Comparison of ENCODE assay signal across 8 cellular contexts in genomic region chr12:45991289-45992249, GRCh38. TPM values are rescaled to one million over a fixed set of nuclear protein-coding genes. Genes with fewer than 3 reads are reported as not detected.
A peak's percentile ranks its signal among the peaks of the same experiment; 100 is the strongest.
DNase-seq lines count a peak whose midpoint lies in the region; ATAC-seq lines count a peak whose summit lies in the region.

No MANE protein-coding gene starts in this region.

- CTCF ChIA-PET in activated CD4-positive, alpha-beta memory T cell treated with anti-CD3 and anti-CD28 coated beads for 36 hours (lab: Charles Lee), result interaction anchor here (0.5 to 2.1 kb wide), 10 partner anchors 13 to 558 kb away, joined by 3 to 13 read pairs (median 3); partner anchors contain the start of gene ARID2

- ATAC-seq in GM18873 (IDR thresholded peaks at IDR 0.05; ENCODE audit: low FRiP score, unreplicated experiment) (peak; percentile 21), HG03439 (IDR thresholded peaks at IDR 0.05; ENCODE audit: unreplicated experiment) (peak; percentile 28)

- H3K27ac Mint-ChIP-seq in activated CD4-positive, alpha-beta memory T cell treated with anti-CD3 and anti-CD28 coated beads for 36 hours, result peak overlapping the region; percentile 99

- peaks cover 31% of the 10 kb centered on the region for H3K4me1 Mint-ChIP-seq in activated CD4-positive, alpha-beta memory T cell treated with anti-CD3 and anti-CD28 coated beads for 36 hours (ENCODE audit: low read depth)

- peaks cover 16% of the 10 kb centered on the region for H3K36me3 Mint-ChIP-seq in activated CD4-positive, alpha-beta memory T cell treated with anti-CD3 and anti-CD28 coated beads for 36 hours

- H3K27me3 Mint-ChIP-seq in activated CD4-positive, alpha-beta memory T cell treated with anti-CD3 and anti-CD28 coated beads for 36 hours, result peaks cover 3% of the 10 kb centered on the region

- intact Hi-C loops in activated CD4-positive, alpha-beta memory T cell treated with anti-CD3 and anti-CD28 coated beads for 36 hours (cut with micrococcal nuclease), result loop anchor here (1.0 to 10.0 kb wide), 6 partner anchors 136 to 1226 kb away; no protein-coding TSS in a partner anchor

- DNase-seq in AG08396 (ENCODE audit: low spot score) (peak; percentile 70), NCI-H748 (lab: John Stamatoyannopoulos, UW; ENCODE audit: unreplicated experiment) (peak; percentile 86), ecto neural progenitor cell (ENCODE audit: low spot score) (peak; percentile 87), medulla oblongata (ENCODE audit: extremely low spot score) (peak; percentile 82)
- peak; percentile 87 for DNase-seq in activated CD4-positive, alpha-beta memory T cell treated with anti-CD3 and anti-CD28 coated beads for 36 hours
- peak; percentile 46 for DNase-seq in stimulated activated CD8-positive, alpha-beta memory T cell treated with anti-CD3 and anti-CD28 coated beads, Interleukin-12 subunit alpha, Interleukin-12 subunit beta, amount 100 ng/mL, for 1 hour (ENCODE audit: low read depth)

- no peaks in the 10 kb centered on the region for H3K9me3 Mint-ChIP-seq in activated CD4-positive, alpha-beta memory T cell treated with anti-CD3 and anti-CD28 coated beads for 36 hours

- peak overlapping the region; percentile 97 for H3K4me3 Mint-ChIP-seq in activated CD4-positive, alpha-beta memory T cell treated with anti-CD3 and anti-CD28 coated beads for 36 hours

- POLR2A ChIA-PET in activated CD4-positive, alpha-beta memory T cell treated with anti-CD3 and anti-CD28 coated beads for 36 hours (lab: Charles Lee), result interaction anchor here (0.6 to 4.6 kb wide), 6 partner anchors 17 to 339 kb away, joined by 3 to 32 read pairs (median 6); partner anchors contain the start of gene SLC38A1

RNA-seq across cellular contexts. Expression of gene SCAF11, which starts 1.2 kb away (rescaled TPM):
- total RNA-seq in activated CD4-positive, alpha-beta memory T cell treated with anti-CD3 and anti-CD28 coated beads for 36 hours, result 100 to 1,000 TPM; 114 to 116 TPM

Comparison
In these comparisons a context has a peak if more than half of its experiments do, and no peak if none do; other contexts are left out.
1. Peak in every context shown above with its lines: DNase-seq and ATAC-seq.